Comparison of ENCODE assay signal across 22 cellular contexts in genomic region chr2:167336213-167336612, GRCh38. TPM values are rescaled to one million over a fixed set of nuclear protein-coding genes. Genes with fewer than 3 reads are reported as not detected.
"Had no signal": no experiment of that assay in that cellular context is flagged by ENCODE, and none has a peak within 500 bp of the region (broad histone marks: within the 10 kb centered on the region; RNA-seq: fewer than 3 reads in every experiment).

No MANE protein-coding gene starts in this region.

- H3K27me3 ChIP-seq: dorsolateral prefrontal cortex, ovary, spleen, tibial nerve, upper lobe of left lung had no signal

- H3K27me3 Mint-ChIP-seq: memory B cell; stimulated activated memory B cell treated with anti-CD40 and anti-IgM and Interleukin-4, amounts not matched to agents 10 μg/mL and 1 μg/mL and 100 μg/mL, for 72 hours; stimulated activated naive CD8-positive, alpha-beta T cell treated with anti-CD3 and anti-CD28 coated beads, Interleukin-15, Interleukin-2, amounts not matched to agents 100 ng/mL and 50 ng/mL, for 24 hours had no signal

- ATAC-seq: left lobe of liver; natural killer cell; psoas muscle; right cardiac atrium; stimulated activated memory B cell treated with anti-CD40 and anti-IgM and Interleukin-4, amounts not matched to agents 10 μg/mL and 1 μg/mL and 100 μg/mL, for 72 hours had no signal

- H3K4me3 Mint-ChIP-seq: memory B cell; natural killer cell; stimulated activated memory B cell treated with anti-CD40 and anti-IgM and Interleukin-4, amounts not matched to agents 10 μg/mL and 1 μg/mL and 100 μg/mL, for 72 hours; stimulated activated naive CD8-positive, alpha-beta T cell treated with anti-CD3 and anti-CD28 coated beads, Interleukin-15, Interleukin-2, amounts not matched to agents 100 ng/mL and 50 ng/mL, for 24 hours had no signal

- H3K27ac Mint-ChIP-seq: memory B cell; natural killer cell; stimulated activated memory B cell treated with anti-CD40 and anti-IgM and Interleukin-4, amounts not matched to agents 10 μg/mL and 1 μg/mL and 100 μg/mL, for 72 hours; stimulated activated naive CD8-positive, alpha-beta T cell treated with anti-CD3 and anti-CD28 coated beads, Interleukin-15, Interleukin-2, amounts not matched to agents 100 ng/mL and 50 ng/mL, for 24 hours had no signal

- H3K9me3 Mint-ChIP-seq: memory B cell; stimulated activated memory B cell treated with anti-CD40 and anti-IgM and Interleukin-4, amounts not matched to agents 10 μg/mL and 1 μg/mL and 100 μg/mL, for 72 hours; stimulated activated naive CD8-positive, alpha-beta T cell treated with anti-CD3 and anti-CD28 coated beads, Interleukin-15, Interleukin-2, amounts not matched to agents 100 ng/mL and 50 ng/mL, for 24 hours had no signal

- H3K4me3 ChIP-seq: dorsolateral prefrontal cortex, lung, ovary, psoas muscle, skin epidermis, spleen, thoracic aorta, tibial nerve, upper lobe of left lung had no signal

- DNase-seq: dorsolateral prefrontal cortex; effector CD4-positive, alpha-beta T cell; hypothalamus; kidney; natural killer cell; occipital lobe; ovary; posterior cingulate gyrus; psoas muscle; right cardiac atrium; spleen; stimulated activated CD4-positive, alpha-beta T cell treated with anti-CD3 and anti-CD28 coated beads, Interleukin-4, amount 100 ng/mL, for 4 hours; upper lobe of left lung had no signal

- H3K36me3 ChIP-seq: ovary, spleen, thoracic aorta, tibial nerve, upper lobe of left lung had no signal

- H3K4me1 ChIP-seq: psoas muscle, spleen, tibial nerve, upper lobe of left lung had no signal

- H3K9me3 ChIP-seq: psoas muscle, spleen, thoracic aorta, tibial nerve, upper lobe of left lung had no signal

- H3K4me1 Mint-ChIP-seq: memory B cell; natural killer cell; stimulated activated memory B cell treated with anti-CD40 and anti-IgM and Interleukin-4, amounts not matched to agents 10 μg/mL and 1 μg/mL and 100 μg/mL, for 72 hours had no signal

- H3K27ac ChIP-seq: dorsolateral prefrontal cortex, ovary, psoas muscle, skin epidermis, spleen, thoracic aorta, tibial nerve, upper lobe of left lung had no signal

- H3K36me3 Mint-ChIP-seq: memory B cell; natural killer cell; stimulated activated memory B cell treated with anti-CD40 and anti-IgM and Interleukin-4, amounts not matched to agents 10 μg/mL and 1 μg/mL and 100 μg/mL, for 72 hours had no signal

RNA-seq across cellular contexts. Expression of gene B3GALT1, which starts 43.4 kb away (rescaled TPM):
- total RNA-seq: mononuclear cell had no signal
